ENCODE assay signal across 8 cellular contexts in the genomic region with DNA sequence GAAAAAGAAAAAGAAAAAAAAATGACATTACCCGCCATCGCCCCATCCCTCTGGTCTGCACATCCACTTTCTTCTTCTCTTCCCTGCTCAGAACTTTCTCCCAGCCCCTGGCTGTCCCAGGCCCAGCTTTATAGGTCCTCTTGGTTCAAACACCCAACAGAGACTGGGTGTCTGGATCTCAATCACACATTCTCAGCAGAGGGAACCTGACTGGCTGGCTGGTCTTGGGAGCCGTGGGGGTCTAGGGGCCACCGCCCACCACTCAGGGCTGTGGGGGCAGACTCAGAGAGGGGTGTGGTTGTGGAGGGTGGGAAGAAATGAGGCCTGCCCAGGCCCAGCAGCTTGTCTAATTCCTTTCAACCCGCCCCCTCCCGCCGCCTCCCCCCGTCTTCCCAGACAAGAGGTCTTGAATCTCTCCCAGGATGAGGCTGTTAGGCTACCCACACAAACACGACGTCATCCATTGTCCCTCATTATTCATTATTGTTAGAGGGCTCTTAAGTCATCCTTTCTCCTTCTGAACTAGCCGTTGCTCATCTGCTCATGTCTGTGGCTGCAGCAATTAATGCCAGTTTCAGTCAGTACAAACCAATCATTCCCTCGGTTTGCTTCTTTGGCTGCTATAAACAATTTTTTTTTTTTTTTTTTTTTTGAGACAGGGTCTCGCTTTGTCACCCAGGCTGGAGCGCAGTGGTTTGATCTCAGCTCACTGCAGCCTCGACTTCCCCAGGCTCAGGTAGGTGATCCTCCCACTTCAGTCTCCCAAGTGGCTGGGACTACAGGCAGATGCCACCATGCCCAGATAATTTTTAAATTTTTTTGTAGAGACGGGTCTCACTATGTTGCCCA. TPM values are rescaled to one million over a fixed set of nuclear protein-coding genes. Genes with fewer than 3 reads are reported as not detected.
A peak's percentile ranks its signal among the peaks of the same experiment; 100 is the strongest.
DNase-seq lines count a peak whose midpoint lies in the region; ATAC-seq and TF ChIP-seq lines count a peak whose summit lies in the region.

No MANE protein-coding gene starts in this region.

- POLR2A ChIA-PET in activated CD4-positive, alpha-beta T cell treated with anti-CD3 and anti-CD28 coated beads for 36 hours (lab: Charles Lee): interaction anchor here (0.7 kb wide), 1 partner anchor 117 kb away, joined by 3 read pairs; no protein-coding TSS in a partner anchor

- DNase-seq in H7: peak; percentile 77
- peak; percentile 80 for DNase-seq in NT2/D1 (ENCODE audit: low read depth, low spot score)
- peak; percentile 79 for DNase-seq in fibroblast of the aortic adventitia (ENCODE audit: low read depth)
- DNase-seq in progenitor cell of endocrine pancreas (ENCODE audit: low spot score, unreplicated experiment): no peak
- DNase-seq in activated gamma-delta T cell (lab: John Stamatoyannopoulos, UW): no peak
- DNase-seq in activated CD4-positive, alpha-beta T cell treated with anti-CD3 and anti-CD28 coated beads for 36 hours: no peak

- H3K36me3 ChIP-seq in H7 (replicated peaks; ENCODE audit: control insufficient read depth, insufficient read depth, low read length) (no peaks in the 10 kb centered on the region), NT2/D1 (ENCODE audit: insufficient read depth, insufficient read length, low read length) (no peaks in the 10 kb centered on the region)

- H3K27me3 Mint-ChIP-seq in progenitor cell of endocrine pancreas: no peaks in the 10 kb centered on the region
- no peaks in the 10 kb centered on the region for H3K27me3 Mint-ChIP-seq in activated CD4-positive, alpha-beta T cell treated with anti-CD3 and anti-CD28 coated beads for 36 hours

- no peaks in the 10 kb centered on the region for H3K9me3 ChIP-seq in NT2/D1 (ENCODE audit: insufficient read depth, low read length)

- no peaks in the 10 kb centered on the region for H3K27me3 ChIP-seq in H7 (ENCODE audit: control insufficient read depth, insufficient read depth, low read length)
- H3K27me3 ChIP-seq in NT2/D1 (ENCODE audit: insufficient read depth, insufficient read length): no peaks in the 10 kb centered on the region

- intact Hi-C loops in activated CD4-positive, alpha-beta T cell treated with anti-CD3 and anti-CD28 coated beads for 36 hours (cut with DNase I, micrococcal nuclease): no loop called here

- no peaks in the 10 kb centered on the region for H3K36me3 Mint-ChIP-seq in progenitor cell of endocrine pancreas (ENCODE audit: insufficient read depth)
- H3K36me3 Mint-ChIP-seq in activated CD4-positive, alpha-beta T cell treated with anti-CD3 and anti-CD28 coated beads for 36 hours (ENCODE audit: low read depth): no peaks in the 10 kb centered on the region

- no peak overlapping the region for H3K4me3 ChIP-seq in H7 (ENCODE audit: insufficient read depth, low read depth, low read length)
- no peak overlapping the region for H3K4me3 ChIP-seq in NT2/D1 (ENCODE audit: insufficient read length, low read depth)
- no peak overlapping the region for H3K4me3 ChIP-seq in fibroblast of the aortic adventitia (ENCODE audit: low read depth, low read length)

- H3K4me1 Mint-ChIP-seq in progenitor cell of endocrine pancreas (ENCODE audit: low read depth): peaks cover 10% of the 10 kb centered on the region
- H3K4me1 Mint-ChIP-seq in activated CD4-positive, alpha-beta T cell treated with anti-CD3 and anti-CD28 coated beads for 36 hours: peaks cover 5% of the 10 kb centered on the region

- H3K4me3 Mint-ChIP-seq in progenitor cell of endocrine pancreas (ENCODE audit: low read depth): peak overlapping the region; percentile 62
- H3K4me3 Mint-ChIP-seq in activated CD4-positive, alpha-beta T cell treated with anti-CD3 and anti-CD28 coated beads for 36 hours: no peak overlapping the region

- H3K9me3 Mint-ChIP-seq in progenitor cell of endocrine pancreas (ENCODE audit: low read depth): no peaks in the 10 kb centered on the region
- H3K9me3 Mint-ChIP-seq in activated CD4-positive, alpha-beta T cell treated with anti-CD3 and anti-CD28 coated beads for 36 hours (ENCODE audit: low read depth): no peaks in the 10 kb centered on the region

- H3K4me1 ChIP-seq in NT2/D1 (ENCODE audit: insufficient read depth, insufficient read length): peaks cover 26% of the 10 kb centered on the region

- no peak for TF ChIP-seq CTCF in fibroblast of the aortic adventitia (IDR thresholded peaks at IDR 0.05; ENCODE audit: insufficient read depth, low read length)
- TF ChIP-seq CTCF in progenitor cell of endocrine pancreas (IDR thresholded peaks at IDR 0.05; ENCODE audit: unreplicated experiment): no peak

- H3K27ac Mint-ChIP-seq in progenitor cell of endocrine pancreas: peak overlapping the region; percentile 95
- H3K27ac Mint-ChIP-seq in activated CD4-positive, alpha-beta T cell treated with anti-CD3 and anti-CD28 coated beads for 36 hours: no peak overlapping the region

- no peak for ATAC-seq in HG02973 (IDR thresholded peaks at IDR 0.05; ENCODE audit: unreplicated experiment)
- ATAC-seq in activated CD4-positive, alpha-beta T cell treated with anti-CD3 and anti-CD28 coated beads for 36 hours: no peak
- ATAC-seq in GM19463 (IDR thresholded peaks at IDR 0.05; ENCODE audit: unreplicated experiment): no peak

- CTCF ChIA-PET in activated CD4-positive, alpha-beta T cell treated with anti-CD3 and anti-CD28 coated beads for 36 hours (lab: Charles Lee): interaction anchor here (0.8 kb wide), 1 partner anchor 8 kb away, joined by 3 read pairs; no protein-coding TSS in a partner anchor

- H3K9ac ChIP-seq in NT2/D1 (ENCODE audit: insufficient read length, low read depth): peak overlapping the region; percentile 12

RNA-seq across cellular contexts. Expression of a gene that starts 40.6 kb away (rescaled TPM):
- 243 and 293 TPM in 2 replicates for total RNA-seq in H7 (2014; rRNA removed; shearing (Covaris generic))
- total RNA-seq in fibroblast of the aortic adventitia (ENCODE audit: low replicate concordance) (571 and 966 TPM in 2 replicates), progenitor cell of endocrine pancreas (90.4 TPM in 2 replicates)
- 10 to 100 TPM; 29.8 to 33.1 TPM for total RNA-seq in activated CD4-positive, alpha-beta T cell treated with anti-CD3 and anti-CD28 coated beads for 36 hours

Comparison
In these comparisons a context has a peak if more than half of its experiments do, and no peak if none do; other contexts are left out.
1. DNase-seq: peak in H7 (single experiment), NT2/D1 (single experiment) and fibroblast of the aortic adventitia (single experiment); none in progenitor cell of endocrine pancreas (single experiment), activated gamma-delta T cell (single experiment) and activated CD4-positive, alpha-beta T cell treated with anti-CD3 and anti-CD28 coated beads for 36 hours (single experiment).